Comparison of ENCODE assay signal across 8 cellular contexts in genomic region chr18:68623342-68623741, GRCh38.
A peak's percentile ranks its signal among the peaks of the same experiment; 100 is the strongest.
DNase-seq lines count a peak whose midpoint lies in the region; ATAC-seq and TF ChIP-seq lines count a peak whose summit lies in the region.

No MANE protein-coding gene starts in this region.

- H3K4me1 ChIP-seq in foreskin keratinocyte (no peaks in the 10 kb centered on the region), psoas muscle (no peaks in the 10 kb centered on the region)

- no peaks in the 10 kb centered on the region for H3K4me1 Mint-ChIP-seq in activated CD4-positive, alpha-beta T cell treated with anti-CD3 and anti-CD28 coated beads, Interleukin-2, amount 10 ng/mL, durations not matched to agents 7 days and 5 days

- H3K27ac Mint-ChIP-seq in activated CD4-positive, alpha-beta T cell treated with anti-CD3 and anti-CD28 coated beads, Interleukin-2, amount 10 ng/mL, durations not matched to agents 7 days and 5 days, result no peak overlapping the region

- no peaks in the 10 kb centered on the region for H3K36me3 Mint-ChIP-seq in activated CD4-positive, alpha-beta T cell treated with anti-CD3 and anti-CD28 coated beads, Interleukin-2, amount 10 ng/mL, durations not matched to agents 7 days and 5 days (ENCODE audit: low read depth)

- DNase-seq in activated T-cell treated with anti-CD3 and anti-CD28 coated beads for 1 hour (ENCODE audit: low read depth), result peak; percentile 5
- no peak for DNase-seq in activated T-cell treated with anti-CD3 and anti-CD28 coated beads for 4 hours
- DNase-seq in NCI-H2171 (lab: John Stamatoyannopoulos, UW), result peak; percentile 35
- peak; percentile 11 for DNase-seq in activated CD4-positive, alpha-beta T cell treated with anti-CD3 and anti-CD28 coated beads, Interleukin-2, amount 10 ng/mL, durations not matched to agents 7 days and 5 days
- peak; percentile 27 to 54 for DNase-seq in foreskin keratinocyte
- DNase-seq in psoas muscle, result peak in 1 of 2 donors; percentile 13

- intact Hi-C loops in psoas muscle (cut with DNase I), result no loop called here

- no peaks in the 10 kb centered on the region for H3K27me3 Mint-ChIP-seq in activated CD4-positive, alpha-beta T cell treated with anti-CD3 and anti-CD28 coated beads, Interleukin-2, amount 10 ng/mL, durations not matched to agents 7 days and 5 days

- WGBS in psoas muscle, 3 donors, result 3 to 5% (median 4%) methylated on average over 3 of the region's 3 CpGs

- no peaks in the 10 kb centered on the region for H3K9me3 ChIP-seq in psoas muscle

- H3K36me3 ChIP-seq in psoas muscle (ENCODE audit: insufficient read depth in 1 of 2, low read depth in 1 of 2), result no peaks in the 10 kb centered on the region

- no peaks in the 10 kb centered on the region for H3K27me3 ChIP-seq in foreskin keratinocyte
- H3K27me3 ChIP-seq in psoas muscle (ENCODE audit: insufficient read depth in 3 of 3, low read length in 2 of 3), result no peaks in the 10 kb centered on the region

- TF ChIP-seq CTCF in foreskin keratinocyte (conservative IDR thresholded peaks at IDR 0.05), result peak; percentile 92
- TF ChIP-seq CTCF in psoas muscle (IDR thresholded peaks at IDR 0.05), result peak; percentile 38

- H3K4me3 Mint-ChIP-seq in activated CD4-positive, alpha-beta T cell treated with anti-CD3 and anti-CD28 coated beads, Interleukin-2, amount 10 ng/mL, durations not matched to agents 7 days and 5 days, result no peak overlapping the region

- H3K27ac ChIP-seq in foreskin keratinocyte (no peak overlapping the region), psoas muscle (no peak overlapping the region)

- POLR2A ChIA-PET in activated CD4-positive, alpha-beta T cell treated with anti-CD3 and anti-CD28 coated beads, Interleukin-2, amount 10 ng/mL, durations not matched to agents 7 days and 5 days (lab: Charles Lee), result interaction anchor here (0.7 kb wide), 1 partner anchor 463 kb away, joined by 3 read pairs; no protein-coding TSS in a partner anchor

- CTCF ChIA-PET in activated CD4-positive, alpha-beta T cell treated with anti-CD3 and anti-CD28 coated beads, Interleukin-2, amount 10 ng/mL, durations not matched to agents 7 days and 5 days (lab: Charles Lee), result no interaction called here

- peak; percentile 79 for ATAC-seq in HG02852 (IDR thresholded peaks at IDR 0.05; ENCODE audit: unreplicated experiment)
- peak; percentile 66 for ATAC-seq in foreskin keratinocyte
- no peak for ATAC-seq in psoas muscle
- ATAC-seq in HG03108 (IDR thresholded peaks at IDR 0.05; ENCODE audit: unreplicated experiment), result no peak

- H3K9me3 Mint-ChIP-seq in activated CD4-positive, alpha-beta T cell treated with anti-CD3 and anti-CD28 coated beads, Interleukin-2, amount 10 ng/mL, durations not matched to agents 7 days and 5 days, result no peaks in the 10 kb centered on the region

- no peak overlapping the region for H3K4me3 ChIP-seq in psoas muscle

Comparison
In these comparisons a context has a peak if more than half of its experiments do, and no peak if none do; other contexts are left out.
1. ATAC-seq: peak in HG02852 (single experiment) and foreskin keratinocyte (single experiment); none in psoas muscle (0 of 4) and HG03108 (single experiment).